ENCODE assay signal across 1 cellular context in the genomic region with DNA sequence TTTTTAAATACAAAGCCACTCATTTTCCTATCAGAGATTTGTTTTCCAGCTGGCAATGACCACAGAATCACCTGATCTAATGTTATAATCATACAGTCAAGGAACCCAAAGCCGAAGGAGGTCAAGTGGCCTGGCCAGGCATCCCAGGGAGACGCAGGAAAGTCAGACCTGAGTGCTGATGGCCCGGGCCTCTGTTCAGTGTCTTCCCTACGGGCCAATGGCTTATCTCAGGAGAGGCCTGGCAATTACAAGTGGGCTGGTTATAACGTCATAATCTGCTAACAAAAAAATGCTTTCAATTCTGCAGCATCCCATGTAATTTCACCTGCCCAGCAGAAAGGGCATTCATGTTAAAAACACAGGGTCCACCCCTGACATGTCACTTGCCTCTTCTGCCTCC.
TF ChIP-seq lines count a peak whose summit lies in the region.

No MANE protein-coding gene starts in this region.

TF ChIP-seq in GM23338, 12 proteins besides CTCF, POLR2A, EP300 and RAD21 (continued from another document):
- no peak for TF ChIP-seq NANOG (IDR thresholded peaks at IDR 0.05; ENCODE audit: borderline replicate concordance)
- TF ChIP-seq, protein P1, sequence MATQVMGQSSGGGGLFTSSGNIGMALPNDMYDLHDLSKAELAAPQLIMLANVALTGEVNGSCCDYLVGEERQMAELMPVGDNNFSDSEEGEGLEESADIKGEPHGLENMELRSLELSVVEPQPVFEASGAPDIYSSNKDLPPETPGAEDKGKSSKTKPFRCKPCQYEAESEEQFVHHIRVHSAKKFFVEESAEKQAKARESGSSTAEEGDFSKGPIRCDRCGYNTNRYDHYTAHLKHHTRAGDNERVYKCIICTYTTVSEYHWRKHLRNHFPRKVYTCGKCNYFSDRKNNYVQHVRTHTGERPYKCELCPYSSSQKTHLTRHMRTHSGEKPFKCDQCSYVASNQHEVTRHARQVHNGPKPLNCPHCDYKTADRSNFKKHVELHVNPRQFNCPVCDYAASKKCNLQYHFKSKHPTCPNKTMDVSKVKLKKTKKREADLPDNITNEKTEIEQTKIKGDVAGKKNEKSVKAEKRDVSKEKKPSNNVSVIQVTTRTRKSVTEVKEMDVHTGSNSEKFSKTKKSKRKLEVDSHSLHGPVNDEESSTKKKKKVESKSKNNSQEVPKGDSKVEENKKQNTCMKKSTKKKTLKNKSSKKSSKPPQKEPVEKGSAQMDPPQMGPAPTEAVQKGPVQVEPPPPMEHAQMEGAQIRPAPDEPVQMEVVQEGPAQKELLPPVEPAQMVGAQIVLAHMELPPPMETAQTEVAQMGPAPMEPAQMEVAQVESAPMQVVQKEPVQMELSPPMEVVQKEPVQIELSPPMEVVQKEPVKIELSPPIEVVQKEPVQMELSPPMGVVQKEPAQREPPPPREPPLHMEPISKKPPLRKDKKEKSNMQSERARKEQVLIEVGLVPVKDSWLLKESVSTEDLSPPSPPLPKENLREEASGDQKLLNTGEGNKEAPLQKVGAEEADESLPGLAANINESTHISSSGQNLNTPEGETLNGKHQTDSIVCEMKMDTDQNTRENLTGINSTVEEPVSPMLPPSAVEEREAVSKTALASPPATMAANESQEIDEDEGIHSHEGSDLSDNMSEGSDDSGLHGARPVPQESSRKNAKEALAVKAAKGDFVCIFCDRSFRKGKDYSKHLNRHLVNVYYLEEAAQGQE (IDR thresholded peaks at IDR 0.05; ENCODE audit: unreplicated experiment), result no peak
TF ChIP-seq in GM23338: peak in this region for 0.
